8 cellular contexts compared by ENCODE assay signal in genomic region chr15:62059818-62060115, GRCh38. TPM values are rescaled to one million over a fixed set of nuclear protein-coding genes. Genes with fewer than 3 reads are reported as not detected.
DNase-seq lines count a peak whose midpoint lies in the region; ATAC-seq and TF ChIP-seq lines count a peak whose summit lies in the region.

No MANE protein-coding gene starts in this region.

- no peak for TF ChIP-seq EP300 in Ishikawa (IDR thresholded peaks at IDR 0.05; ENCODE audit: borderline replicate concordance)

- TF ChIP-seq CTCF in astrocyte of the cerebellum (IDR thresholded peaks at IDR 0.05; ENCODE audit: low read depth, low read length, missing control alignments), result no peak

- no peaks in the 10 kb centered on the region for H3K27me3 Mint-ChIP-seq in T-helper 17 cell

- TF ChIP-seq RAD21 in Ishikawa (IDR thresholded peaks at IDR 0.05; ENCODE audit: low read depth), result no peak

- peak overlapping the region; percentile 98 for H3K4me3 Mint-ChIP-seq in T-helper 17 cell

- no peaks in the 10 kb centered on the region; the same call in none of the 2 replicates for H3K27me3 ChIP-seq in iPS DF 6.9 (ENCODE audit: control insufficient read depth, insufficient read depth, low read length)

- no peaks in the 10 kb centered on the region for H3K9me3 ChIP-seq in T-helper 17 cell (ENCODE audit: control insufficient read depth, low read length, poor library complexity, severe bottlenecking)
- H3K9me3 ChIP-seq in iPS DF 6.9 (ENCODE audit: control insufficient read depth, insufficient read depth, low read length), result no peaks in the 10 kb centered on the region

- ATAC-seq in GM21786 (IDR thresholded peaks at IDR 0.05; ENCODE audit: unreplicated experiment) (peak; percentile 73), T-helper 17 cell (peak; percentile 57)

- H3K27ac Mint-ChIP-seq in T-helper 17 cell, result peak overlapping the region; percentile 98

- H3K36me3 ChIP-seq in iPS DF 6.9 (ENCODE audit: control insufficient read depth, insufficient read depth, low read length), result no peaks in the 10 kb centered on the region

- H3K36me3 Mint-ChIP-seq in T-helper 17 cell (ENCODE audit: low read depth), result peaks cover 5% of the 10 kb centered on the region

- no CpG with 5 or more reads among the region's 19 CpGs for WGBS in iPS DF 6.9 (ENCODE audit: insufficient coverage, insufficient read length)

- DNase-seq in G401 (ENCODE audit: low spot score), result peak; percentile 57
- DNase-seq in T-helper 17 cell, result peak; percentile 27 to 42 (median 42)
- peak; percentile 15 for DNase-seq in astrocyte of the cerebellum (ENCODE audit: low read depth)
- no peak for DNase-seq in iPS DF 6.9 (ENCODE audit: low read depth, low spot score)
- DNase-seq in epidermal melanocyte (ENCODE audit: insufficient read length, low spot score), result no peak

- in situ Hi-C loops in G401 (cut with HindIII; ENCODE audit: low sequenced_read_pairs), result no loop called here
- in situ Hi-C loops in astrocyte of the cerebellum (cut with HindIII; ENCODE audit: low sequenced_read_pairs), result no loop called here

- H3K4me3 ChIP-seq in astrocyte of the cerebellum (ENCODE audit: low read depth, low read length) (peak overlapping the region; percentile 91), iPS DF 6.9 (ENCODE audit: low read length) (peak overlapping the region; percentile 65; the same call in 1 of the 2 replicates), skin epidermis (peak overlapping the region; percentile 81 to 95 (median 92))

- no peak overlapping the region for H3K27ac ChIP-seq in iPS DF 6.9 (ENCODE audit: low read length)
- peak overlapping the region; percentile 71 to 98 (median 93) for H3K27ac ChIP-seq in skin epidermis

- H3K4me1 ChIP-seq in iPS DF 6.9 (ENCODE audit: control insufficient read depth, insufficient read depth, low read length), result no peaks in the 10 kb centered on the region; the same call in 1 of the 2 replicates

- H3K4me1 Mint-ChIP-seq in T-helper 17 cell, result peaks cover 36% of the 10 kb centered on the region

TF ChIP-seq in Ishikawa, 13 proteins besides CTCF, POLR2A, EP300 and RAD21:
- TF ChIP-seq CREB1 (IDR thresholded peaks at IDR 0.05; ENCODE audit: low read depth), result no peak
- TF ChIP-seq MAX (IDR thresholded peaks at IDR 0.05), result peak; percentile 50

RNA-seq across cellular contexts. Expression of gene VPS13C, which starts 0.5 kb away (rescaled TPM):
- total RNA-seq in G401 (2014; rRNA removed; shearing (Covaris generic)), result 11.2 and 23.4 TPM in 2 replicates
- 100 to 1,000 TPM; 116 to 127 TPM for total RNA-seq in T-helper 17 cell

RNA-seq across cellular contexts. Expression of gene C2CD4A, which starts 7.0 kb away (rescaled TPM):
- total RNA-seq in G401 (2014; rRNA removed; shearing (Covaris generic)), result not detected in 2 replicates
- under 1 TPM; 0.60 to 0.65 TPM for total RNA-seq in T-helper 17 cell

Comparison
In these comparisons a context has a peak if more than half of its experiments do, and no peak if none do; other contexts are left out.
1. DNase-seq: peak in G401 (single experiment), T-helper 17 cell (3 of 3) and astrocyte of the cerebellum (single experiment); none in iPS DF 6.9 (single experiment) and epidermal melanocyte (single experiment).
2. Peak in every context shown above with its lines, with median percentiles within 50 percentile points of each other: H3K4me3 ChIP-seq.